Comparison of ENCODE assay signal across 33 cellular contexts in genomic region chr12:118589162-118589561, GRCh38.
"Had no signal": no experiment of that assay in that cellular context is flagged by ENCODE, and none has a peak within 500 bp of the region (broad histone marks: within the 10 kb centered on the region; RNA-seq: fewer than 3 reads in every experiment).

No MANE protein-coding gene starts in this region.

- H3K27ac Mint-ChIP-seq: activated CD4-positive, alpha-beta memory T cell treated with anti-CD3 and anti-CD28 coated beads, Interleukin-2, amount 10 ng/mL, durations not matched to agents 7 days and 5 days; activated CD4-positive, alpha-beta T cell treated with anti-CD3 and anti-CD28 coated beads, Interleukin-2, amount 10 ng/mL, durations not matched to agents 7 days and 5 days; activated naive CD8-positive, alpha-beta T cell; activated T-helper 17 cell treated with anti-CD3 and anti-CD28 coated beads, Interleukin-2, amount 50 U/mL, for 72 hours; effector memory CD8-positive, alpha-beta T cell; WTC11 had no signal

- DNase-seq: activated CD4-positive, alpha-beta memory T cell treated with anti-CD3 and anti-CD28 coated beads, Interleukin-2, amount 10 ng/mL, durations not matched to agents 7 days and 5 days; activated CD4-positive, alpha-beta T cell treated with anti-CD3 and anti-CD28 coated beads for 1 hour; activated CD4-positive, alpha-beta T cell treated with anti-CD3 and anti-CD28 coated beads for 4 hours; activated CD4-positive, alpha-beta T cell treated with anti-CD3 and anti-CD28 coated beads, Interleukin-2, amount 10 ng/mL, durations not matched to agents 7 days and 5 days; activated CD4-positive, alpha-beta T cell treated with anti-CD3 and anti-CD28 coated beads, Interleukin-2, amount 50 U/mL, for 4 hours; activated CD8-positive, alpha-beta memory T cell treated with anti-CD3 and anti-CD28 coated beads, Interleukin-2, amount 50 U/mL, for 48 hours; activated effector memory CD4-positive, alpha-beta T cell treated with Interleukin-2 at 50 U/mL for 16 hours; activated gamma-delta T cell treated with Interleukin-2 at 50 U/mL for 16 hours; activated naive CD4-positive, alpha-beta T cell treated with anti-CD3 and anti-CD28 coated beads, Interleukin-2, amount 50 U/mL, for 16 hours; activated naive CD4-positive, alpha-beta T cell treated with Interleukin-2 at 50 U/mL for 16 hours; activated T-cell treated with anti-CD3 and anti-CD28 coated beads for 4 hours; activated T-cell treated with anti-CD3 and anti-CD28 coated beads, Interleukin-2, amount 50 U/mL, for 4 hours; amniotic stem cell; anterior cingulate cortex; brain microvascular endothelial cell; dermis blood vessel endothelial cell; effector CD4-positive, alpha-beta T cell; effector memory CD8-positive, alpha-beta T cell; esophagus squamous epithelium; foreskin melanocyte; heart right ventricle; T-helper 2 cell had no signal

- H3K9me3 Mint-ChIP-seq: activated CD4-positive, alpha-beta memory T cell treated with anti-CD3 and anti-CD28 coated beads, Interleukin-2, amount 10 ng/mL, durations not matched to agents 7 days and 5 days; activated CD4-positive, alpha-beta T cell treated with anti-CD3 and anti-CD28 coated beads, Interleukin-2, amount 10 ng/mL, durations not matched to agents 7 days and 5 days; activated T-cell treated with anti-CD3 and anti-CD28 coated beads, Interleukin-2, amount 50 U/mL, for 4 hours; activated T-helper 17 cell treated with anti-CD3 and anti-CD28 coated beads, Interleukin-2, amount 50 U/mL, for 72 hours; effector memory CD8-positive, alpha-beta T cell had no signal

- H3K4me3 Mint-ChIP-seq: activated CD4-positive, alpha-beta memory T cell treated with anti-CD3 and anti-CD28 coated beads, Interleukin-2, amount 10 ng/mL, durations not matched to agents 7 days and 5 days; activated CD4-positive, alpha-beta T cell treated with anti-CD3 and anti-CD28 coated beads, Interleukin-2, amount 10 ng/mL, durations not matched to agents 7 days and 5 days; activated naive CD8-positive, alpha-beta T cell; activated T-cell treated with anti-CD3 and anti-CD28 coated beads, Interleukin-2, amount 50 U/mL, for 4 hours; activated T-helper 17 cell treated with anti-CD3 and anti-CD28 coated beads, Interleukin-2, amount 50 U/mL, for 72 hours; central memory CD8-positive, alpha-beta T cell; effector memory CD8-positive, alpha-beta T cell; WTC11 had no signal

- H3K36me3 ChIP-seq: brain microvascular endothelial cell, esophagus squamous epithelium, gastroesophageal sphincter, heart right ventricle had no signal

- H3K9me3 ChIP-seq: esophagus squamous epithelium had no signal

- H2AFZ ChIP-seq: hepatocyte had no signal

- H3K4me1 ChIP-seq: esophagus squamous epithelium, gastroesophageal sphincter, heart right ventricle had no signal

- H3K27ac ChIP-seq: brain microvascular endothelial cell, coronary artery, epithelial cell of prostate, esophagus squamous epithelium, gastroesophageal sphincter, heart right ventricle, hepatocyte had no signal

- H3K4me1 Mint-ChIP-seq: activated CD4-positive, alpha-beta memory T cell treated with anti-CD3 and anti-CD28 coated beads, Interleukin-2, amount 10 ng/mL, durations not matched to agents 7 days and 5 days; activated CD4-positive, alpha-beta T cell treated with anti-CD3 and anti-CD28 coated beads, Interleukin-2, amount 10 ng/mL, durations not matched to agents 7 days and 5 days; activated T-helper 17 cell treated with anti-CD3 and anti-CD28 coated beads, Interleukin-2, amount 50 U/mL, for 72 hours; central memory CD8-positive, alpha-beta T cell had no signal

- H3K4me3 ChIP-seq: coronary artery, esophagus squamous epithelium, gastroesophageal sphincter, heart right ventricle, hepatocyte had no signal

- H3K36me3 Mint-ChIP-seq: activated naive CD8-positive, alpha-beta T cell had no signal

- H3K79me2 ChIP-seq: hepatocyte had no signal

- H3K4me2 ChIP-seq: hepatocyte had no signal

- ATAC-seq: activated T-cell treated with anti-CD3 and anti-CD28 coated beads, Interleukin-2, amount 50 U/mL, for 4 hours; activated T-helper 17 cell treated with anti-CD3 and anti-CD28 coated beads, Interleukin-2, amount 50 U/mL, for 72 hours; effector memory CD8-positive, alpha-beta T cell; gastroesophageal sphincter; heart right ventricle; WTC11 had no signal

- FAIRE-seq: astrocyte, bronchial epithelial cell, endothelial cell of umbilical vein had no signal

- H3K27me3 ChIP-seq: brain microvascular endothelial cell, esophagus squamous epithelium, gastroesophageal sphincter, hepatocyte had no signal

- H3K27me3 Mint-ChIP-seq: activated CD4-positive, alpha-beta memory T cell treated with anti-CD3 and anti-CD28 coated beads, Interleukin-2, amount 10 ng/mL, durations not matched to agents 7 days and 5 days; activated CD4-positive, alpha-beta T cell treated with anti-CD3 and anti-CD28 coated beads, Interleukin-2, amount 10 ng/mL, durations not matched to agents 7 days and 5 days had no signal
